Comparison of ENCODE assay signal across 20 cellular contexts in the genomic region with DNA sequence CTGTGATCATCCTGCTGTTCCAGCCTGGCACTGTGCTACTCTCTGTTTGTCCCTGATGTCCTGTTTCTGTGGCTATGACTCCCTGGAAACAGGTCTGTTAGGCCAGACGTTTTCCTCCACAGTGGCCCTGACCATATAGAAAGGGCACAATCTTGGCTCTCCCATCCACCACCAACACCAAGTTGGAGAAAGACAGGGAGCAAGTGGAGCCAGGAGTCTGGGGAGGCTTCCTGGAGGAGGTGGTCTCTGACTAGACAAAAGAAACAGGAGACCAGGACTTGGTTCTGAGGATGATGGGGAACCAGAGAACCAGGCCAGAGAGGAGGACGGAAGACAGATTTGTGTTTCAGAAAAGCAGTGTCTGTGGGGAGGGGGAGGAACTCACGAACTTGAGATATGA. TPM values are rescaled to one million over a fixed set of nuclear protein-coding genes. Genes with fewer than 3 reads are reported as not detected.
"Had no signal": no experiment of that assay in that cellular context is flagged by ENCODE, and none has a peak within 500 bp of the region (broad histone marks: within the 10 kb centered on the region; RNA-seq: fewer than 3 reads in every experiment).

No MANE protein-coding gene starts in this region.

- H3K4me1 Mint-ChIP-seq: activated T-helper 17 cell treated with anti-CD3 and anti-CD28 coated beads, Interleukin-2, amount 50 U/mL, for 72 hours had no signal

- ATAC-seq: activated naive CD4-positive, alpha-beta T cell treated with anti-CD3 and anti-CD28 coated beads, Interleukin-2, amount 50 U/mL, for 72 hours; activated T-helper 17 cell treated with anti-CD3 and anti-CD28 coated beads, Interleukin-2, amount 50 U/mL, for 72 hours; effector memory CD8-positive, alpha-beta T cell had no signal

- DNase-seq: activated CD4-positive, alpha-beta T cell treated with anti-CD3 and anti-CD28 coated beads, Interleukin-2, amount 10 ng/mL, durations not matched to agents 24 days and 14 days; activated T-cell treated with anti-CD3 and anti-CD28 coated beads, Interleukin-2, amount 50 U/mL, for 24 hours; colonic mucosa; dorsolateral prefrontal cortex; effector memory CD8-positive, alpha-beta T cell; glutamatergic neuron; immature natural killer cell; left ventricle myocardium inferior; mammary epithelial cell; retina; stimulated activated CD4-positive, alpha-beta T cell treated with anti-CD3 and anti-CD28 coated beads, Interleukin-2, amount 100 ng/mL, for 48 hours; stimulated activated CD8-positive, alpha-beta memory T cell treated with anti-CD3 and anti-CD28 coated beads, Interleukin-4, amount 100 ng/mL, for 48 hours; stimulated activated naive CD4-positive, alpha-beta T cell; testis had no signal

- H3K9me3 Mint-ChIP-seq: activated CD4-positive, alpha-beta T cell treated with anti-CD3 and anti-CD28 coated beads, Interleukin-2, amount 10 ng/mL, durations not matched to agents 24 days and 14 days; activated naive CD4-positive, alpha-beta T cell treated with anti-CD3 and anti-CD28 coated beads, Interleukin-2, amount 50 U/mL, for 72 hours; activated T-cell treated with anti-CD3 and anti-CD28 coated beads, Interleukin-2, amount 50 U/mL, for 24 hours; activated T-helper 17 cell treated with anti-CD3 and anti-CD28 coated beads, Interleukin-2, amount 50 U/mL, for 72 hours; effector memory CD8-positive, alpha-beta T cell; immature natural killer cell had no signal

- H3K27me3 ChIP-seq: breast epithelium, colonic mucosa, hepatocyte, testis had no signal

- H3K27ac Mint-ChIP-seq: activated CD4-positive, alpha-beta T cell treated with anti-CD3 and anti-CD28 coated beads, Interleukin-2, amount 10 ng/mL, durations not matched to agents 24 days and 14 days; activated naive CD4-positive, alpha-beta T cell treated with anti-CD3 and anti-CD28 coated beads, Interleukin-2, amount 50 U/mL, for 72 hours; activated T-cell treated with anti-CD3 and anti-CD28 coated beads, Interleukin-2, amount 50 U/mL, for 24 hours; activated T-helper 17 cell treated with anti-CD3 and anti-CD28 coated beads, Interleukin-2, amount 50 U/mL, for 72 hours; effector memory CD8-positive, alpha-beta T cell; immature natural killer cell had no signal

- H3K4me3 Mint-ChIP-seq: activated CD4-positive, alpha-beta T cell treated with anti-CD3 and anti-CD28 coated beads, Interleukin-2, amount 10 ng/mL, durations not matched to agents 24 days and 14 days; activated T-cell treated with anti-CD3 and anti-CD28 coated beads, Interleukin-2, amount 50 U/mL, for 24 hours; activated T-helper 17 cell treated with anti-CD3 and anti-CD28 coated beads, Interleukin-2, amount 50 U/mL, for 72 hours; effector memory CD8-positive, alpha-beta T cell; immature natural killer cell had no signal

- FAIRE-seq: frontal cortex had no signal

- H3K27ac ChIP-seq: breast epithelium, colonic mucosa, dorsolateral prefrontal cortex, esophagus muscularis mucosa, hepatocyte, left ventricle myocardium inferior, testis had no signal

- H3K4me1 ChIP-seq: breast epithelium, colonic mucosa had no signal

- H3K36me3 ChIP-seq: breast epithelium, colonic mucosa, esophagus muscularis mucosa, left ventricle myocardium inferior had no signal

- H3K79me2 ChIP-seq: hepatocyte had no signal

- H3K36me3 Mint-ChIP-seq: activated naive CD4-positive, alpha-beta T cell treated with anti-CD3 and anti-CD28 coated beads, Interleukin-2, amount 50 U/mL, for 72 hours; immature natural killer cell had no signal

- H3K4me3 ChIP-seq: breast epithelium, colonic mucosa, dorsolateral prefrontal cortex, esophagus muscularis mucosa, hepatocyte, left ventricle myocardium inferior, testis had no signal

- H2AFZ ChIP-seq: hepatocyte had no signal

- H3K27me3 Mint-ChIP-seq: activated T-cell treated with anti-CD3 and anti-CD28 coated beads, Interleukin-2, amount 50 U/mL, for 24 hours had no signal

- H3K4me2 ChIP-seq: hepatocyte had no signal

- H3K9me3 ChIP-seq: breast epithelium, colonic mucosa, esophagus muscularis mucosa, left ventricle myocardium inferior, testis had no signal

RNA-seq across cellular contexts. Expression of a gene that starts 49.2 kb away (rescaled TPM):
- polyA plus RNA-seq: immature natural killer cell had no signal
